ENCODE assay signal across 13 cellular contexts in genomic region chr4:139312552-139313332, GRCh38. TPM values are rescaled to one million over a fixed set of nuclear protein-coding genes. Genes with fewer than 3 reads are reported as not detected.
A peak's percentile ranks its signal among the peaks of the same experiment; 100 is the strongest.
DNase-seq lines count a peak whose midpoint lies in the region; ATAC-seq and TF ChIP-seq lines count a peak whose summit lies in the region.
"Had no signal": no experiment of that assay in that cellular context is flagged by ENCODE, and none has a peak within 500 bp of the region (broad histone marks: within the 10 kb centered on the region; RNA-seq: fewer than 3 reads in every experiment).

No MANE protein-coding gene starts in this region.

- H3K79me2 ChIP-seq in SK-N-SH (ENCODE audit: insufficient read depth) (peaks cover 100% of the 10 kb centered on the region), neural progenitor cell (ENCODE audit: low read depth) (peaks cover 99% of the 10 kb centered on the region)

- no peaks in the 10 kb centered on the region for H3K9me2 ChIP-seq in SK-N-SH

- H3K36me3 Mint-ChIP-seq in activated naive CD8-positive, alpha-beta T cell treated with anti-CD3 and anti-CD28 coated beads, Interleukin-2, amount 50 U/mL, for 24 hours (ENCODE audit: low read depth), result peaks cover 38% of the 10 kb centered on the region
- H3K36me3 Mint-ChIP-seq in neural progenitor cell, result peaks cover 53% of the 10 kb centered on the region

- 96% methylated on average over 3 of the region's 3 CpGs for WGBS in SK-N-SH (ENCODE audit: low lambda C conversion rate)

- H4K20me1 ChIP-seq in SK-N-SH (ENCODE audit: insufficient read depth) (peaks cover 87% of the 10 kb centered on the region), neural progenitor cell (ENCODE audit: low read depth) (peaks cover 41% of the 10 kb centered on the region)

- TF ChIP-seq RAD21 in SK-N-SH (IDR thresholded peaks at IDR 0.05; ENCODE audit: low read length), result no peak

- H3K36me3 ChIP-seq in SK-N-SH (replicated peaks in 1 of 2; ENCODE audit: control insufficient read depth in 1 of 2, insufficient read depth in 2 of 2, low read length in 1 of 2), result peaks cover 0 to 10% of the 10 kb centered on the region in 2 experiments
- H3K36me3 ChIP-seq in neural progenitor cell, result no peaks in the 10 kb centered on the region
- H3K36me3 ChIP-seq: Peyer's patch had no signal

- POLR2A ChIA-PET in SK-N-SH (lab: Yijun Ruan, JAX), result no interaction called here

- no peaks in the 10 kb centered on the region for H3K9me3 Mint-ChIP-seq in activated naive CD8-positive, alpha-beta T cell treated with anti-CD3 and anti-CD28 coated beads, Interleukin-2, amount 50 U/mL, for 24 hours
- H3K9me3 Mint-ChIP-seq in neural progenitor cell, result peaks cover 37% of the 10 kb centered on the region

- ATAC-seq in SK-N-SH treated with all-trans-retinoic acid at 6 μM for 48 hours, result no peak
- no peak for ATAC-seq in activated naive CD8-positive, alpha-beta T cell treated with anti-CD3 and anti-CD28 coated beads, Interleukin-2, amount 50 U/mL, for 24 hours
- ATAC-seq in HG03139 (IDR thresholded peaks at IDR 0.05; ENCODE audit: unreplicated experiment), result no peak
- ATAC-seq: heart right ventricle had no signal

- peak overlapping the region in 1 of 2 experiments; percentile 39; a peak in 2 of 4 replicates for H3K27ac ChIP-seq in SK-N-SH (ENCODE audit: low read depth in 2 of 2, low read length in 1 of 2)
- H3K27ac ChIP-seq in neural progenitor cell, result peak overlapping the region; percentile 68

- H3F3A ChIP-seq in SK-N-SH (replicated peaks; ENCODE audit: insufficient read depth) (peaks cover 25% of the 10 kb centered on the region), neural progenitor cell (ENCODE audit: low read depth) (peaks cover 21% of the 10 kb centered on the region)

- DNase-seq in SK-N-SH, result no peak
- DNase-seq in NB4 (ENCODE audit: low read depth), result peak; percentile 53
- DNase-seq in activated naive CD8-positive, alpha-beta T cell treated with anti-CD3 and anti-CD28 coated beads, Interleukin-2, amount 50 U/mL, for 24 hours, result no peak
- no peak for DNase-seq in neural progenitor cell (ENCODE audit: low spot score)
- no peak for DNase-seq in DMS53 (lab: John Stamatoyannopoulos, UW)
- DNase-seq in D341Med (ENCODE audit: low spot score), result no peak
- DNase-seq: activated CD4-positive, alpha-beta T cell treated with anti-CD3 and anti-CD28 coated beads for 4 hours; heart right ventricle; NCI-H2081 treated with DMSO at 0.1 percent for 48 hours; Peyer's patch had no signal

- TF ChIP-seq POLR2A in NB4 (IDR thresholded peaks at IDR 0.05; ENCODE audit: extremely low read depth, insufficient read length), result no peak

- H3K27me3 ChIP-seq in SK-N-SH (ENCODE audit: insufficient read depth) (no peaks in the 10 kb centered on the region), neural progenitor cell (no peaks in the 10 kb centered on the region)
- H3K27me3 ChIP-seq: heart right ventricle, Peyer's patch had no signal

- peak overlapping the region; percentile 25; the same call in 1 of the 2 replicates for H3K4me2 ChIP-seq in SK-N-SH
- no peak overlapping the region for H3K4me2 ChIP-seq in neural progenitor cell

- H2AFZ ChIP-seq in SK-N-SH (ENCODE audit: low read depth), result no peak overlapping the region
- no peak overlapping the region for H2AFZ ChIP-seq in neural progenitor cell (replicated peaks)

- no peak overlapping the region for H3K4me3 Mint-ChIP-seq in activated naive CD8-positive, alpha-beta T cell treated with anti-CD3 and anti-CD28 coated beads, Interleukin-2, amount 50 U/mL, for 24 hours
- H3K4me3 Mint-ChIP-seq in neural progenitor cell, result no peak overlapping the region

- H3K27ac Mint-ChIP-seq in activated naive CD8-positive, alpha-beta T cell treated with anti-CD3 and anti-CD28 coated beads, Interleukin-2, amount 50 U/mL, for 24 hours, result peak overlapping the region; percentile 44
- no peak overlapping the region for H3K27ac Mint-ChIP-seq in neural progenitor cell

- peaks cover 0 to 13% of the 10 kb centered on the region in 2 experiments; a peak in 1 of 4 replicates for H3K4me1 ChIP-seq in SK-N-SH (ENCODE audit: control insufficient read depth in 1 of 2, insufficient read depth in 2 of 2, low read depth in 1 of 2, low read length in 1 of 2)
- peaks cover 17% of the 10 kb centered on the region for H3K4me1 ChIP-seq in neural progenitor cell

- H3K9me3 ChIP-seq in SK-N-SH, result peaks cover 7% of the 10 kb centered on the region
- H3K9me3 ChIP-seq in neural progenitor cell (ENCODE audit: low read depth), result no peaks in the 10 kb centered on the region
- H3K9me3 ChIP-seq: heart right ventricle, Peyer's patch had no signal

- CTCF ChIA-PET in SK-N-SH (lab: Yijun Ruan, JAX), result interaction anchor here (0.6 to 1.6 kb wide), 3 partner anchors 17 to 268 kb away, joined by 3 to 5 read pairs (median 3); no protein-coding TSS in a partner anchor

- no peak for TF ChIP-seq CTCF in SK-N-SH (IDR thresholded peaks at IDR 0.05)
- no peak for TF ChIP-seq CTCF in NB4 (IDR thresholded peaks at IDR 0.05; ENCODE audit: low read depth, low read length)
- no peak for TF ChIP-seq CTCF in neural progenitor cell (IDR thresholded peaks at IDR 0.05)

- peaks cover 78% of the 10 kb centered on the region for H3K4me1 Mint-ChIP-seq in activated naive CD8-positive, alpha-beta T cell treated with anti-CD3 and anti-CD28 coated beads, Interleukin-2, amount 50 U/mL, for 24 hours
- no peaks in the 10 kb centered on the region for H3K4me1 Mint-ChIP-seq in neural progenitor cell

- no peak overlapping the region for H3K4me3 ChIP-seq in SK-N-SH (ENCODE audit: low read depth in 2 of 2, low read length in 1 of 2)
- no peak overlapping the region for H3K4me3 ChIP-seq in NB4 (ENCODE audit: low read depth, low read length)
- H3K4me3 ChIP-seq in neural progenitor cell, result no peak overlapping the region
- H3K4me3 ChIP-seq: heart right ventricle, skin epidermis had no signal

- H3K9ac ChIP-seq in SK-N-SH, result no peak overlapping the region
- no peak overlapping the region for H3K9ac ChIP-seq in neural progenitor cell

- H3K27me3 Mint-ChIP-seq in activated naive CD8-positive, alpha-beta T cell treated with anti-CD3 and anti-CD28 coated beads, Interleukin-2, amount 50 U/mL, for 24 hours, result no peaks in the 10 kb centered on the region
- no peaks in the 10 kb centered on the region for H3K27me3 Mint-ChIP-seq in neural progenitor cell (ENCODE audit: insufficient read depth, low read depth)

- TF ChIP-seq EP300 in SK-N-SH (IDR thresholded peaks at IDR 0.05; ENCODE audit: borderline replicate concordance in 1 of 2, low read depth in 1 of 2, low read length in 1 of 2), result no peak

TF ChIP-seq in SK-N-SH, 30 proteins besides CTCF, POLR2A, EP300 and RAD21 (continues in another document):
- no peak for TF ChIP-seq MEF2A (IDR thresholded peaks at IDR 0.05; ENCODE audit: borderline replicate concordance, low read depth)
- no peak for TF ChIP-seq RCOR1 (IDR thresholded peaks at IDR 0.05; ENCODE audit: low read length)
- TF ChIP-seq IRF3 (IDR thresholded peaks at IDR 0.05; ENCODE audit: low read depth, low read length), result no peak

TF ChIP-seq in SK-N-SH treated with all-trans-retinoic acid at 6 μM for 48 hours, 23 proteins besides CTCF, POLR2A, EP300 and RAD21:
- no peak for TF ChIP-seq ZNF70 (CRISPR knock-in tag; IDR thresholded peaks at IDR 0.05)

RNA-seq across cellular contexts. Expression of gene NDUFC1, which starts 10.5 kb away (rescaled TPM):
- polyA plus RNA-seq in SK-N-SH (2012; rRNA removed), result 75.9 and 101 TPM in 2 replicates
- polyA plus RNA-seq in SK-N-SH (2012; cell fraction: cytosol; rRNA removed), result 95.9 and 108 TPM in 2 replicates
- 34.3 and 43.0 TPM in 2 replicates for polyA plus RNA-seq in SK-N-SH (2012; cell fraction: nucleus; rRNA removed)
- total RNA-seq in neural progenitor cell (ENCODE audit: low replicate concordance), result 27.0 and 40.6 TPM in 2 replicates

RNA-seq across cellular contexts. Expression of gene NAA15, which starts 11.4 kb away (rescaled TPM):
- 7.1 and 7.8 TPM in 2 replicates for polyA plus RNA-seq in SK-N-SH (2012; rRNA removed)
- polyA plus RNA-seq in SK-N-SH (2012; cell fraction: cytosol; rRNA removed), result 9.9 and 12.4 TPM in 2 replicates
- 4.2 and 8.4 TPM in 2 replicates for polyA plus RNA-seq in SK-N-SH (2012; cell fraction: nucleus; rRNA removed)
- total RNA-seq in neural progenitor cell (ENCODE audit: low replicate concordance), result 47.2 and 69.0 TPM in 2 replicates

RNA-seq across cellular contexts. Expression of gene MGARP, which starts 32.7 kb away (rescaled TPM):
- polyA plus RNA-seq in SK-N-SH (2012; rRNA removed), result 20.3 and 22.9 TPM in 2 replicates
- 26.7 and 33.6 TPM in 2 replicates for polyA plus RNA-seq in SK-N-SH (2012; cell fraction: cytosol; rRNA removed)
- 4.5 and 7.4 TPM in 2 replicates for polyA plus RNA-seq in SK-N-SH (2012; cell fraction: nucleus; rRNA removed)
- 2.5 and 5.1 TPM in 2 replicates for total RNA-seq in neural progenitor cell (ENCODE audit: low replicate concordance)
- total RNA-seq: Peyer's patch had no signal
